Comparison of ENCODE assay signal across 20 cellular contexts in the genomic region with DNA sequence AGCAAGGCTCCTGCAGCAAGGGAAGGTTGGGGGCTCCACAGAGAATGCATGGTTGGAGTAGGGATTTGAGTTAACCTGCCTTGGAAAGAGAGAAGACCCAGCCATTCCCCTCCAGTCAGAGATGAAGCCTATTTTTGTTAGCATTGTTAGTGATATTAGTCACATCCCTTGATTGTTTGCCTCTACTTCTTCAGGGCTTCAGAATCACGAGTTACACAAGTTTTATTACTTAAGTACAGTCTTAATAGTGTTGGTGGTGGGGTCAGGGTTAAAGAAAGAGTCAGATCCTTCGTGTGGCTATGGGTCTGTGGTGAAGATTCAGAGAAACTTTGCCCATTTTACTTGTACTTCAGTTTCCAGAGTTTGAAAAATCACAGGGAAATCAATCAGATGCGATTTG.
A peak's percentile ranks its signal among the peaks of the same experiment; 100 is the strongest.
DNase-seq lines count a peak whose midpoint lies in the region; ATAC-seq and TF ChIP-seq lines count a peak whose summit lies in the region.
"Had no signal": no experiment of that assay in that cellular context is flagged by ENCODE, and none has a peak within 500 bp of the region (broad histone marks: within the 10 kb centered on the region; RNA-seq: fewer than 3 reads in every experiment).

No MANE protein-coding gene starts in this region.

- CTCF ChIA-PET in MCF 10A (lab: Yijun Ruan, JAX): no interaction called here

- no peaks in the 10 kb centered on the region for H3K36me3 Mint-ChIP-seq in MCF 10A (ENCODE audit: insufficient read depth, unreplicated experiment)

- H3K27me3 ChIP-seq in breast epithelium: no peaks in the 10 kb centered on the region

- DNase-seq in MCF 10A (ENCODE audit: unreplicated experiment) (peak; percentile 30), breast epithelium (ENCODE audit: low spot score in 2 of 2) (no peak), cardiac fibroblast (ENCODE audit: low read depth in 2 of 2) (peak; percentile 76 to 91), kidney glomerular epithelial cell (lab: John Stamatoyannopoulos, UW) (peak; percentile 36), nucleus accumbens (lab: John Stamatoyannopoulos, UW) (no peak)
- DNase-seq: activated CD4-positive, alpha-beta T cell treated with anti-CD3 and anti-CD28 coated beads for 4 hours; activated T-cell treated with anti-CD3 and anti-CD28 coated beads, Interleukin-2, amount 50 U/mL, for 24 hours; Caco-2; glutamatergic neuron; left cardiac atrium; NCI-H2029; NCI-H69; stimulated activated naive CD8-positive, alpha-beta T cell treated with anti-CD3 and anti-CD28 coated beads, Interleukin-15, amount 100 ng/mL, for 72 hours; T-helper 2 cell had no signal

- peaks cover 5% of the 10 kb centered on the region for H3K4me1 Mint-ChIP-seq in MCF 10A (ENCODE audit: insufficient read depth, unreplicated experiment)
- H3K4me1 Mint-ChIP-seq: stimulated activated naive CD8-positive, alpha-beta T cell treated with anti-CD3 and anti-CD28 coated beads, Interleukin-15, amount 100 ng/mL, for 72 hours had no signal

- H3K4me3 Mint-ChIP-seq in MCF 10A (ENCODE audit: unreplicated experiment): no peak overlapping the region
- H3K4me3 Mint-ChIP-seq: activated T-cell treated with anti-CD3 and anti-CD28 coated beads, Interleukin-2, amount 50 U/mL, for 24 hours; stimulated activated naive CD8-positive, alpha-beta T cell treated with anti-CD3 and anti-CD28 coated beads, Interleukin-15, amount 100 ng/mL, for 72 hours had no signal

- BruUV-seq in MCF 10A (replicated peaks; lab: Mats Ljungman, UMichigan): no TSS peak

- TF ChIP-seq POLR2A in breast epithelium (IDR thresholded peaks at IDR 0.05) (no peak), GM18505 (IDR thresholded peaks at IDR 0.05; ENCODE audit: borderline replicate concordance, extremely low read depth, insufficient read depth, insufficient read length) (no peak)

- no peak overlapping the region for H3K27ac Mint-ChIP-seq in MCF 10A (ENCODE audit: low read depth, unreplicated experiment)
- H3K27ac Mint-ChIP-seq: activated T-cell treated with anti-CD3 and anti-CD28 coated beads, Interleukin-2, amount 50 U/mL, for 24 hours; stimulated activated naive CD8-positive, alpha-beta T cell treated with anti-CD3 and anti-CD28 coated beads, Interleukin-15, amount 100 ng/mL, for 72 hours had no signal

- intact Hi-C loops in MCF 10A (cut with micrococcal nuclease): no loop called here
- intact Hi-C loops in breast epithelium (cut with DNase I; ENCODE audit: low total_unique reads): no loop called here

- no peaks in the 10 kb centered on the region for H3K9me3 Mint-ChIP-seq in MCF 10A (ENCODE audit: unreplicated experiment)

- no peaks in the 10 kb centered on the region for H3K4me1 ChIP-seq in breast epithelium

- no peak overlapping the region for H3K4me3 ChIP-seq in breast epithelium
- H3K4me3 ChIP-seq in cardiac fibroblast (replicated peaks in 1 of 2; ENCODE audit: low read depth in 2 of 2, low read length in 2 of 2): no peak overlapping the region
- H3K4me3 ChIP-seq: HAP-1 had no signal

- no peaks in the 10 kb centered on the region for H3K9me3 ChIP-seq in breast epithelium
- H3K9me3 ChIP-seq: HAP-1 had no signal

- no peak for ATAC-seq in HG02885 (IDR thresholded peaks at IDR 0.05; ENCODE audit: poor library complexity, unreplicated experiment)
- ATAC-seq in GM18505 (IDR thresholded peaks at IDR 0.05; ENCODE audit: unreplicated experiment): no peak
- ATAC-seq in GM19324 (IDR thresholded peaks at IDR 0.05; ENCODE audit: low FRiP score, unreplicated experiment): no peak
- ATAC-seq: left cardiac atrium; sciatic nerve; stimulated activated naive CD8-positive, alpha-beta T cell treated with anti-CD3 and anti-CD28 coated beads, Interleukin-15, amount 100 ng/mL, for 72 hours had no signal

- H3K27ac ChIP-seq in breast epithelium: no peak overlapping the region
- H3K27ac ChIP-seq: 22Rv1 had no signal

- H3K36me3 ChIP-seq in breast epithelium: no peaks in the 10 kb centered on the region
- H3K36me3 ChIP-seq: HAP-1 had no signal

- TF ChIP-seq CTCF in MCF 10A (IDR thresholded peaks at IDR 0.05; ENCODE audit: unreplicated experiment) (no peak), breast epithelium (IDR thresholded peaks at IDR 0.05) (no peak), cardiac fibroblast (IDR thresholded peaks at IDR 0.05; ENCODE audit: low read depth, low read length) (no peak)

- POLR2A ChIA-PET in MCF 10A (lab: Yijun Ruan, JAX): no interaction called here

- H3K27me3 Mint-ChIP-seq in MCF 10A (ENCODE audit: insufficient read depth, unreplicated experiment): no peaks in the 10 kb centered on the region
- H3K27me3 Mint-ChIP-seq: activated T-cell treated with anti-CD3 and anti-CD28 coated beads, Interleukin-2, amount 50 U/mL, for 24 hours; stimulated activated naive CD8-positive, alpha-beta T cell treated with anti-CD3 and anti-CD28 coated beads, Interleukin-15, amount 100 ng/mL, for 72 hours had no signal

Comparison
In these comparisons a context has a peak if more than half of its experiments do, and no peak if none do; other contexts are left out.
1. DNase-seq: peak in MCF 10A (single experiment), cardiac fibroblast (2 of 2) and kidney glomerular epithelial cell (single experiment); none in breast epithelium (0 of 2) and nucleus accumbens (0 of 56).